In the genomic region with DNA sequence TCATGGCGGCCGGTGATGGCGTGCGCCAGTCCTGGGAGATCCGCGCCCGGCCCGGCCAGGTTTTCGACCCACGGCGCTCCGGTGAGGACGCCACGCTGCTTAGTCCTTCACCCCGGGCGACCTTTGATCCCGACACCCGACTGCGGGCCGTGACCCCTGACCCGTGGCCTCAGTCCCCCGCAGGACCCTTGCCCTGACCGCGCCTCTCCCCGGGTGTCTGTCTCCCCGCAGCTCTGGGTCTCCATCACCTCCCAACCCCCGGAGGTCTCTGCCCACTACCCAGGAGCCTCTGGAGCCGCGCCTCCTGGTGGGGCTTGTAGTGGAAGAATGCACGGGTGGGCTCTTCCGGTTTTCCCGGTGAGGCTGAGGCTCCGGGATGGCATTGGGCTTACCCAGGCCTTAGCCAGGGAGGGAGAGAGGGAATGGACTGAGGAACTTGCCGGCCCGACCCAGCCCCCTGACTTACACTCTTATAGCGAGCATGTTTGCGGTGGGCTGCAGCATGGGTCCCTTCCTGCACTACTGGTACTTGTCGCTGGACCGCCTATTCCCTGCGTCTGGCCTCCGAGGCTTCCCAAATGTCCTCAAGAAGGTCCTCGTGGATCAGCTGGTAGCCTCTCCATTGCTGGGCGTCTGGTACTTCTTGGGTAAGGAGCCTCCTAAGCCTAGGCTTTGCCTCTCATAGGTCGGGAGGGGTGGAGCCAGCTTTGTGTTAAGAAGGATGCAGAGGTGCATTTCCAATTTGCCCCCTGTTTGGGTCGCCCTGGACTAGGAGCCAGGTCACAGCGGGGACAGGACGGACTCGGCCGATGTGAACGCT, we compare ENCODE assay signal across 1 cellular context.
A peak's percentile ranks its signal among the peaks of the same experiment; 100 is the strongest.
TF ChIP-seq lines count a peak whose summit lies in the region.

No MANE protein-coding gene starts in this region.

TF ChIP-seq in GM12878, 131 proteins besides CTCF, POLR2A, EP300 and RAD21:
- peak; percentile 69 for TF ChIP-seq NR2C1 (IDR thresholded peaks at IDR 0.05)
- peak; percentile 3 for TF ChIP-seq RELA (IDR thresholded peaks at IDR 0.05; ENCODE audit: borderline replicate concordance, partially characterized antibody)
- peak; percentile 83; the same call in 1 of the 2 replicates for TF ChIP-seq LARP7 (IDR thresholded peaks at IDR 0.05)
- TF ChIP-seq BACH1 (IDR thresholded peaks at IDR 0.05; ENCODE audit: borderline replicate concordance) = no peak
TF ChIP-seq in GM12878: peak in this region for 3.
